30 cellular contexts compared by ENCODE assay signal in genomic region chr2:48009256-48009655, GRCh38.
"Had no signal": no experiment of that assay in that cellular context is flagged by ENCODE, and none has a peak within 500 bp of the region (broad histone marks: within the 10 kb centered on the region; RNA-seq: fewer than 3 reads in every experiment).

No MANE protein-coding gene starts in this region.

- DNase-seq: activated CD4-positive, alpha-beta T cell treated with anti-CD3 and anti-CD28 coated beads, Interleukin-2, amount 10 ng/mL, durations not matched to agents 24 days and 14 days; activated CD4-positive, alpha-beta T cell treated with anti-CD3 and anti-CD28 coated beads, Interleukin-2, amount 50 U/mL, for 4 hours; activated CD8-positive, alpha-beta T cell treated with anti-CD3 and anti-CD28 coated beads for 36 hours; activated effector memory CD4-positive, alpha-beta T cell treated with anti-CD3 and anti-CD28 coated beads, Interleukin-2, amount 50 U/mL, for 16 hours; activated naive CD4-positive, alpha-beta T cell; activated naive CD4-positive, alpha-beta T cell treated with anti-CD3 and anti-CD28 coated beads, Interleukin-2, amount 50 U/mL, for 16 hours; activated naive CD8-positive, alpha-beta T cell treated with anti-CD3 and anti-CD28 coated beads for 36 hours; activated T-cell treated with anti-CD3 and anti-CD28 coated beads, Interleukin-2, amount 50 U/mL, for 1 hour; activated T-cell treated with anti-CD3 and anti-CD28 coated beads, Interleukin-2, amount 50 U/mL, for 72 hours; amygdala; body of pancreas; KG1; MM.1S; NCI-H1048; NCI-H1105 treated with DMSO at 0.1 percent for 48 hours; NCI-H1436; NCI-H1694; NCI-H1930; NCI-H2081 treated with DMSO at 0.1 percent for 48 hours; NCI-H345; NCI-H524 treated with DMSO at 0.1 percent for 48 hours; NK-92 treated with Interleukin-12 subunit alpha and Interleukin-12 subunit beta, amount 100 ng/mL, for 24 hours; OCI-M1; Peyer's patch; RPMI8226; SHP77 treated with DMSO at 0.1 percent for 48 hours; SK-N-SH had no signal

- H3K9me3 ChIP-seq: ascending aorta, body of pancreas, breast epithelium, Peyer's patch, SJSA1, SK-N-SH had no signal

- H3K27me3 ChIP-seq: ascending aorta, body of pancreas, breast epithelium, Peyer's patch, SJSA1 had no signal

- H3K9ac ChIP-seq: SK-N-SH had no signal

- H3K4me3 ChIP-seq: ascending aorta, body of pancreas, breast epithelium, Peyer's patch, SJSA1 had no signal

- H3K27ac ChIP-seq: ascending aorta, body of pancreas, breast epithelium, Peyer's patch, SJSA1 had no signal

- H3K4me2 ChIP-seq: SK-N-SH had no signal

- H3K36me3 ChIP-seq: ascending aorta, breast epithelium, Peyer's patch, SJSA1 had no signal

- H3K4me1 ChIP-seq: ascending aorta, body of pancreas, breast epithelium, Peyer's patch, SJSA1 had no signal
